ENCODE assay signal across 13 cellular contexts in the genomic region with DNA sequence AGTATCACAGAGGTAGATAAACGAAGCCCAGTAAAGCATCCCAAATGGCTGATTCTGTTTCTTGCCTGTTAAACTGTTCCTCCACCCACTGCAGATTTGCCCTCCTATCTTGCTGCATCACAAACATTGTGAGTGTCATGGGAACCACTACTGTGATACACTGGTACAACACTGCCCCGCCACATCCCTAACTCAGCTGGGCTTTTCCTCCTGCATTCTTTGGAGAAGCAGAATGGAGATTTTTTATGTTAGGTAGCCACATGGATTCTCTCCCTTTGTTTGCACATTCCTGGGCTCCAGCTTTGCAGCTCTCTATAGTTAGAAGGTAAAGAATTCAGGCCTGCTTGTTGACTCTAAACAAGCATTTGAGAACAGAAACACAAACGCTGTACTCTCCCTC.
A peak's percentile ranks its signal among the peaks of the same experiment; 100 is the strongest.
DNase-seq lines count a peak whose midpoint lies in the region; ATAC-seq and TF ChIP-seq lines count a peak whose summit lies in the region.
"Had no signal": no experiment of that assay in that cellular context is flagged by ENCODE, and none has a peak within 500 bp of the region (broad histone marks: within the 10 kb centered on the region; RNA-seq: fewer than 3 reads in every experiment).

No MANE protein-coding gene starts in this region.

- TF ChIP-seq CTCF in AG10803 (conservative IDR thresholded peaks at IDR 0.05; ENCODE audit: low read length), result no peak
- TF ChIP-seq CTCF in chondrocyte (IDR thresholded peaks at IDR 0.05), result no peak
- no peak for TF ChIP-seq CTCF in natural killer cell (IDR thresholded peaks at IDR 0.05)

- H3K4me3 Mint-ChIP-seq in chondrocyte (ENCODE audit: unreplicated experiment), result no peak overlapping the region
- no peak overlapping the region for H3K4me3 Mint-ChIP-seq in natural killer cell

- H3K4me1 Mint-ChIP-seq in chondrocyte (ENCODE audit: low read depth) (peaks cover 20% of the 10 kb centered on the region), natural killer cell (peaks cover 52 to 56% of the 10 kb centered on the region in 2 donors)

- H3K36me3 Mint-ChIP-seq in chondrocyte (ENCODE audit: low read depth) (peaks cover 8% of the 10 kb centered on the region), natural killer cell (peaks cover 14% of the 10 kb centered on the region)

- H3K27me3 ChIP-seq in HUES6 (ENCODE audit: control insufficient read depth, insufficient read depth, low read length), result no peaks in the 10 kb centered on the region

- H3K9me3 Mint-ChIP-seq in chondrocyte (ENCODE audit: low read depth) (no peaks in the 10 kb centered on the region), natural killer cell (no peaks in the 10 kb centered on the region)

- H3K4me3 ChIP-seq in AG10803 (ENCODE audit: low read length) (no peak overlapping the region), HUES6 (ENCODE audit: low read depth, low read length) (peak overlapping the region; percentile 25; the same call in 1 of the 2 replicates)
- H3K4me3 ChIP-seq: thoracic aorta had no signal

- peaks cover 35% of the 10 kb centered on the region for H3K4me1 ChIP-seq in HUES6 (ENCODE audit: control insufficient read depth, insufficient read depth, low read length)

- intact Hi-C loops in natural killer cell (cut with micrococcal nuclease), result no loop called here

- H3K27ac Mint-ChIP-seq in chondrocyte (ENCODE audit: unreplicated experiment), result peak overlapping the region; percentile 56
- peak overlapping the region in 1 of 2 donors; percentile 7 for H3K27ac Mint-ChIP-seq in natural killer cell

- H3K27me3 Mint-ChIP-seq in chondrocyte (ENCODE audit: low read depth) (no peaks in the 10 kb centered on the region), natural killer cell (ENCODE audit: low read depth in 2 of 2) (no peaks in the 10 kb centered on the region)

- ATAC-seq in natural killer cell, result no peak

- peak overlapping the region; percentile 63; the same call in 1 of the 2 replicates for H3K27ac ChIP-seq in HUES6 (ENCODE audit: low read depth, low read length)
- H3K27ac ChIP-seq: thoracic aorta had no signal

- no peaks in the 10 kb centered on the region for H3K9me3 ChIP-seq in HUES6 (ENCODE audit: control insufficient read depth, insufficient read depth, low read depth, low read length)
- H3K9me3 ChIP-seq: thoracic aorta had no signal

- H3K9ac ChIP-seq in HUES6 (ENCODE audit: low read length), result peak overlapping the region; percentile 4

- H3K36me3 ChIP-seq in HUES6 (ENCODE audit: control insufficient read depth, insufficient read depth, low read length), result no peaks in the 10 kb centered on the region; the same call in 1 of the 2 replicates

- DNase-seq in AG10803 (ENCODE audit: low read depth) (peak; percentile 85), chondrocyte (ENCODE audit: low spot score) (no peak), left kidney (ENCODE audit: low read depth, low spot score) (peak; percentile 78), NCI-H1436 (lab: John Stamatoyannopoulos, UW) (no peak), activated T-cell treated with anti-CD3 and anti-CD28 coated beads for 4 hours (no peak), natural killer cell (no peak)
- no peak for DNase-seq in stimulated activated naive CD4-positive, alpha-beta T cell treated with Interleukin-2 at 50 U/mL for 16 hours (lab: John Stamatoyannopoulos, UW)
- DNase-seq: activated CD8-positive, alpha-beta memory T cell treated with anti-CD3 and anti-CD28 coated beads, Interleukin-2, amount 50 U/mL, for 4 hours; central memory CD4-positive, alpha-beta T cell; occipital lobe; T1000 had no signal

Comparison
In these comparisons a context has a peak if more than half of its experiments do, and no peak if none do; other contexts are left out.
1. DNase-seq: peak in AG10803 (single experiment) and left kidney (single experiment); none in chondrocyte (single experiment), stimulated activated naive CD4-positive, alpha-beta T cell treated with Interleukin-2 at 50 U/mL for 16 hours (single experiment), NCI-H1436 (single experiment), activated T-cell treated with anti-CD3 and anti-CD28 coated beads for 4 hours (single experiment) and natural killer cell (single experiment).